ENCODE assay signal across 8 cellular contexts in genomic region chr19:19342086-19343015, GRCh38. TPM values are rescaled to one million over a fixed set of nuclear protein-coding genes. Genes with fewer than 3 reads are reported as not detected.
DNase-seq lines count a peak whose midpoint lies in the region; ATAC-seq, FAIRE-seq and TF ChIP-seq lines count a peak whose summit lies in the region.

No MANE protein-coding gene starts in this region.

- H3K4me2 ChIP-seq in MM.1S (ENCODE audit: low read depth, low read length): no peak overlapping the region

- no peak overlapping the region for H3K9ac ChIP-seq in MM.1S (ENCODE audit: low read length)

- TF ChIP-seq CTCF in GM06990 (IDR thresholded peaks at IDR 0.05; ENCODE audit: insufficient read depth, low read length, poor library complexity, severe bottlenecking) (peak; percentile 87), MM.1S (IDR thresholded peaks at IDR 0.05; ENCODE audit: low read length) (peak; percentile 89), fibroblast of villous mesenchyme (IDR thresholded peaks at IDR 0.05; ENCODE audit: insufficient read depth, low read depth, low read length) (peak; percentile 82), pancreas (IDR thresholded peaks at IDR 0.05) (peak; percentile 77 to 88 (median 84))

- H3K4me3 ChIP-seq in GM06990 (replicated peaks; ENCODE audit: low read depth, low read length): no peak overlapping the region
- no peak overlapping the region for H3K4me3 ChIP-seq in MM.1S (ENCODE audit: low read length)
- no peak overlapping the region for H3K4me3 ChIP-seq in fibroblast of villous mesenchyme (ENCODE audit: low read depth, low read length)
- no peak overlapping the region for H3K4me3 ChIP-seq in pancreas

- WGBS in pancreas, 2 donors: 59 to 68% methylated on average over 24 to 28 of the region's 28 CpGs

- no peaks in the 10 kb centered on the region for H3K4me1 ChIP-seq in MM.1S (ENCODE audit: low read length)
- no peaks in the 10 kb centered on the region for H3K4me1 ChIP-seq in pancreas

- H3F3A ChIP-seq in MM.1S (ENCODE audit: insufficient read depth, low read length): no peaks in the 10 kb centered on the region

- FAIRE-seq in pancreas (lab: Jason Lieb, UNC): no peak

- ATAC-seq in SK-N-SH treated with all-trans-retinoic acid at 6 μM for 48 hours: peak; percentile 92
- peak; percentile 65 to 93 (median 88) for ATAC-seq in pancreas
- no peak for ATAC-seq in naive thymus-derived CD8-positive, alpha-beta T cell
- no peak for ATAC-seq in HG02642 (IDR thresholded peaks at IDR 0.05; ENCODE audit: poor library complexity, unreplicated experiment)
- no peak for ATAC-seq in GM19328 (IDR thresholded peaks at IDR 0.05; ENCODE audit: unreplicated experiment)

- peaks cover 69% of the 10 kb centered on the region for H3K36me3 ChIP-seq in GM06990 (ENCODE audit: control insufficient read depth, insufficient read depth, low read length)
- H3K36me3 ChIP-seq in MM.1S (replicated peaks; ENCODE audit: insufficient read depth, low read length): peaks cover 4% of the 10 kb centered on the region; the same call in 1 of the 2 replicates
- peaks cover 0 to 82% (median 51%) of the 10 kb centered on the region in 3 donors for H3K36me3 ChIP-seq in pancreas

- intact Hi-C loops in pancreas (cut with DNase I): loop anchor here in 1 of 3 donors (5.0 kb wide), 1 partner anchor 195 kb away; no protein-coding TSS in a partner anchor

- no peak overlapping the region for H3K4me3 Mint-ChIP-seq in naive thymus-derived CD8-positive, alpha-beta T cell

- H3K79me2 ChIP-seq in MM.1S (ENCODE audit: low read length): no peaks in the 10 kb centered on the region

- H3K9me3 ChIP-seq in MM.1S (replicated peaks; ENCODE audit: insufficient read depth, low read length) (no peaks in the 10 kb centered on the region), pancreas (no peaks in the 10 kb centered on the region)

- no peaks in the 10 kb centered on the region for H4K20me1 ChIP-seq in MM.1S (ENCODE audit: insufficient read depth, low read length)

- H3K27ac ChIP-seq in MM.1S (ENCODE audit: low read length): no peak overlapping the region
- H3K27ac ChIP-seq in pancreas: no peak overlapping the region

- no peak overlapping the region for H3K27ac Mint-ChIP-seq in naive thymus-derived CD8-positive, alpha-beta T cell

- H3K9me2 ChIP-seq in MM.1S (replicated peaks; ENCODE audit: insufficient read depth, low read length): no peaks in the 10 kb centered on the region

- peaks cover 0 to 6% (median 3%) of the 10 kb centered on the region in 4 donors for H3K4me1 Mint-ChIP-seq in naive thymus-derived CD8-positive, alpha-beta T cell

- H3K27me3 ChIP-seq in GM06990 (replicated peaks; ENCODE audit: control insufficient read depth, insufficient read depth, low read length) (no peaks in the 10 kb centered on the region), MM.1S (replicated peaks; ENCODE audit: insufficient read depth, low read length) (no peaks in the 10 kb centered on the region), pancreas (no peaks in the 10 kb centered on the region)

- H3K27me3 Mint-ChIP-seq in naive thymus-derived CD8-positive, alpha-beta T cell: no peaks in the 10 kb centered on the region

- POLR2A ChIA-PET in naive thymus-derived CD8-positive, alpha-beta T cell (lab: Charles Lee): no interaction called here

- no peak for DNase-seq in GM06990 (ENCODE audit: extremely low read depth, insufficient read length)
- DNase-seq in MM.1S: peak; percentile 66
- peak; percentile 57 for DNase-seq in fibroblast of villous mesenchyme (ENCODE audit: low read depth)
- peak; percentile 43 to 90 (median 76) for DNase-seq in pancreas
- DNase-seq in naive thymus-derived CD8-positive, alpha-beta T cell: no peak

- H3K9me3 Mint-ChIP-seq in naive thymus-derived CD8-positive, alpha-beta T cell: no peaks in the 10 kb centered on the region

- H2AFZ ChIP-seq in MM.1S (ENCODE audit: low read length): no peak overlapping the region

- peaks cover 0 to 75% (median 11%) of the 10 kb centered on the region in 3 donors for H3K36me3 Mint-ChIP-seq in naive thymus-derived CD8-positive, alpha-beta T cell

TF ChIP-seq in SK-N-SH treated with all-trans-retinoic acid at 6 μM for 48 hours, 23 proteins besides CTCF, POLR2A, EP300 and RAD21:
- no peak for TF ChIP-seq PPARA (CRISPR knock-in tag; IDR thresholded peaks at IDR 0.05; ENCODE audit: borderline replicate concordance)
- TF ChIP-seq SNAI2 (CRISPR knock-in tag; IDR thresholded peaks at IDR 0.05): no peak
- TF ChIP-seq ZNF8 (CRISPR knock-in tag; IDR thresholded peaks at IDR 0.05): no peak
- TF ChIP-seq PATZ1 (CRISPR knock-in tag; IDR thresholded peaks at IDR 0.05; ENCODE audit: borderline replicate concordance): no peak
- TF ChIP-seq CREB5 (CRISPR knock-in tag; IDR thresholded peaks at IDR 0.05; ENCODE audit: low read depth): no peak
- no peak for TF ChIP-seq OSR1 (CRISPR knock-in tag; IDR thresholded peaks at IDR 0.05)
- TF ChIP-seq POU6F1 (CRISPR knock-in tag; IDR thresholded peaks at IDR 0.05; ENCODE audit: borderline replicate concordance, low read depth): no peak
- no peak for TF ChIP-seq CSRNP3 (CRISPR knock-in tag; IDR thresholded peaks at IDR 0.05)
- no peak for TF ChIP-seq ZNF565 (CRISPR knock-in tag; conservative IDR thresholded peaks at IDR 0.05; ENCODE audit: low read depth)
- no peak for TF ChIP-seq TCF4 (CRISPR knock-in tag; IDR thresholded peaks at IDR 0.05; ENCODE audit: borderline replicate concordance)
- no peak for TF ChIP-seq CSDC2 (CRISPR knock-in tag; IDR thresholded peaks at IDR 0.05)
- no peak for TF ChIP-seq ZC3H10 (CRISPR knock-in tag; IDR thresholded peaks at IDR 0.05)

RNA-seq across cellular contexts. Expression of gene MAU2, which starts 21.7 kb away (rescaled TPM):
- 30.6 and 32.4 TPM in 2 replicates for total RNA-seq in fibroblast of villous mesenchyme
- 10 to 100 TPM; 22.6 to 38.8 (median 26.7) TPM for total RNA-seq in pancreas
- 10 to 100 TPM; 32.3 to 36.2 TPM for polyA plus RNA-seq in pancreas
- 100 to 1,000 TPM; 162 to 172 TPM for total RNA-seq in naive thymus-derived CD8-positive, alpha-beta T cell
- 10 to 100 TPM; 20.3 to 24.3 (median 20.6) TPM for polyA plus RNA-seq in naive thymus-derived CD8-positive, alpha-beta T cell

RNA-seq across cellular contexts. Expression of gene SUGP1, which starts 22.0 kb away (rescaled TPM):
- total RNA-seq in fibroblast of villous mesenchyme (22.5 and 27.4 TPM in 2 replicates), pancreas (10 to 100 TPM; 14.6 to 24.6 (median 18.2) TPM)
- polyA plus RNA-seq in pancreas: 10 to 100 TPM; 42.8 to 50.3 TPM
- 10 to 100 TPM; 97.0 to 97.9 TPM for total RNA-seq in naive thymus-derived CD8-positive, alpha-beta T cell
- 10 to 100 TPM; 24.7 to 42.2 (median 30.2) TPM for polyA plus RNA-seq in naive thymus-derived CD8-positive, alpha-beta T cell

Comparison
In these comparisons a context has a peak if more than half of its experiments do, and no peak if none do; other contexts are left out.
1. DNase-seq: peak in MM.1S (single experiment), fibroblast of villous mesenchyme (single experiment) and pancreas (6 of 6); none in GM06990 (single experiment) and naive thymus-derived CD8-positive, alpha-beta T cell (0 of 10).
2. ATAC-seq: peak in SK-N-SH treated with all-trans-retinoic acid at 6 μM for 48 hours (single experiment) and pancreas (4 of 4); none in naive thymus-derived CD8-positive, alpha-beta T cell (0 of 2), HG02642 (single experiment) and GM19328 (single experiment).
3. Peak in every context shown above with its lines, with median percentiles within 50 percentile points of each other: CTCF ChIP-seq.